1 cellular context compared by ENCODE assay signal in genomic region chr4:153344131-153345010, GRCh38.
A peak's percentile ranks its signal among the peaks of the same experiment; 100 is the strongest.
TF ChIP-seq lines count a peak whose summit lies in the region.

Gene MND1, plus strand, starts transcription at chr4:153344688. Its CDS starts 50 bp downstream, at chr4:153344738.

TF ChIP-seq in HepG2, 621 proteins besides CTCF, POLR2A, EP300 and RAD21 (continued from another document and continues in another):
- TF ChIP-seq PRDM10 (CRISPR knock-in tag; IDR thresholded peaks at IDR 0.05; ENCODE audit: low read depth) (no peak), ZNF280B (CRISPR knock-in tag; IDR thresholded peaks at IDR 0.05; ENCODE audit: borderline replicate concordance) (no peak; the same call in 1 of the 2 replicates), GRHL1 (CRISPR knock-in tag; conservative IDR thresholded peaks at IDR 0.05) (no peak), ZNF20 (CRISPR knock-in tag; IDR thresholded peaks at IDR 0.05) (no peak), ZBTB2 (CRISPR knock-in tag; IDR thresholded peaks at IDR 0.05; ENCODE audit: low read depth) (0 out of 2 replicates have a peak, but pooled peaks have one; percentile 50), ZNF367 (CRISPR knock-in tag; IDR thresholded peaks at IDR 0.05; ENCODE audit: borderline replicate concordance) (peak; percentile 64; the same call in 1 of the 2 replicates), ZNF546 (CRISPR knock-in tag; conservative IDR thresholded peaks at IDR 0.05) (peak; percentile 80; the same call in 1 of the 2 replicates), YEATS2 (CRISPR knock-in tag; IDR thresholded peaks at IDR 0.05; ENCODE audit: borderline replicate concordance) (no peak; the same call in 1 of the 2 replicates), ATF5 (CRISPR knock-in tag; IDR thresholded peaks at IDR 0.05; ENCODE audit: low read depth) (no peak), ZNF563 (CRISPR knock-in tag; IDR thresholded peaks at IDR 0.05) (peak; percentile 69), NFKB2 (CRISPR knock-in tag; IDR thresholded peaks at IDR 0.05; ENCODE audit: borderline replicate concordance) (peak; percentile 84; the same call in 1 of the 2 replicates), TSC22D2 (CRISPR knock-in tag; IDR thresholded peaks at IDR 0.05; ENCODE audit: borderline replicate concordance) (peak; percentile 82; the same call in 1 of the 2 replicates), AGO1 (IDR thresholded peaks at IDR 0.05; ENCODE audit: low read depth, low read length, poor library complexity, severe bottlenecking) (no peak), ZNF34 (CRISPR knock-in tag; IDR thresholded peaks at IDR 0.05; ENCODE audit: borderline replicate concordance) (no peak), ZFAT (CRISPR knock-in tag; conservative IDR thresholded peaks at IDR 0.05) (no peak), ZNF260 (CRISPR knock-in tag; IDR thresholded peaks at IDR 0.05; ENCODE audit: borderline replicate concordance, low read depth) (no peak), HNRNPL (IDR thresholded peaks at IDR 0.05; ENCODE audit: low read depth, low read length) (0 out of 2 replicates have a peak, but pooled peaks have one; percentile 15), ZFP90 (CRISPR knock-in tag; IDR thresholded peaks at IDR 0.05; ENCODE audit: borderline replicate concordance) (peak; percentile 83; the same call in 1 of the 2 replicates), CENPX (CRISPR knock-in tag; IDR thresholded peaks at IDR 0.05) (no peak; the same call in 1 of the 2 replicates), TBP (CRISPR knock-in tag; IDR thresholded peaks at IDR 0.05) (no peak), SMARCE1 (IDR thresholded peaks at IDR 0.05; ENCODE audit: borderline replicate concordance) (no peak), HMG20A (CRISPR knock-in tag; IDR thresholded peaks at IDR 0.05; ENCODE audit: borderline replicate concordance) (no peak), ZNF652 (CRISPR knock-in tag; IDR thresholded peaks at IDR 0.05; ENCODE audit: borderline replicate concordance, low read depth) (no peak), KLF6 (CRISPR knock-in tag; IDR thresholded peaks at IDR 0.05) (0 out of 2 replicates have a peak, but pooled peaks have one; percentile 72), ZIK1 (CRISPR knock-in tag; IDR thresholded peaks at IDR 0.05; ENCODE audit: borderline replicate concordance, low read depth) (0 out of 2 replicates have a peak, but pooled peaks have one; percentile 53), ATF2 (CRISPR knock-in tag; IDR thresholded peaks at IDR 0.05) (0 out of 2 replicates have a peak, but pooled peaks have one; percentile 19), MXD1 (CRISPR knock-in tag; IDR thresholded peaks at IDR 0.05) (no peak), ZBTB1 (CRISPR knock-in tag; IDR thresholded peaks at IDR 0.05; ENCODE audit: borderline replicate concordance) (no peak), E2F5 (CRISPR knock-in tag; conservative IDR thresholded peaks at IDR 0.05) (peak; percentile 98), ELF1 (CRISPR knock-in tag; IDR thresholded peaks at IDR 0.05) (no peak), SMAD1 (CRISPR knock-in tag; IDR thresholded peaks at IDR 0.05; ENCODE audit: borderline replicate concordance, low read depth) (no peak), MYPOP (CRISPR knock-in tag; IDR thresholded peaks at IDR 0.05) (peak; percentile 82), ZNF589 (CRISPR knock-in tag; conservative IDR thresholded peaks at IDR 0.05) (peak; percentile 82; the same call in 1 of the 2 replicates), ZNF451 (CRISPR knock-in tag; IDR thresholded peaks at IDR 0.05) (peak; percentile 83), POGZ (CRISPR knock-in tag; IDR thresholded peaks at IDR 0.05) (peak; percentile 78; the same call in 1 of the 2 replicates), ZNF3 (CRISPR knock-in tag; IDR thresholded peaks at IDR 0.05) (no peak), NCOA5 (CRISPR knock-in tag; IDR thresholded peaks at IDR 0.05) (no peak), ZFY (CRISPR knock-in tag; IDR thresholded peaks at IDR 0.05) (peak; percentile 95), KDM4B (CRISPR knock-in tag; IDR thresholded peaks at IDR 0.05) (no peak), TEAD2 (CRISPR knock-in tag; IDR thresholded peaks at IDR 0.05) (0 out of 2 replicates have a peak, but pooled peaks have one; percentile 42), ZNF430 (CRISPR knock-in tag; IDR thresholded peaks at IDR 0.05) (peak; percentile 79), IRF1 (CRISPR knock-in tag; IDR thresholded peaks at IDR 0.05; ENCODE audit: low read depth) (no peak), RNF2 (conservative IDR thresholded peaks at IDR 0.05; ENCODE audit: low read depth) (no peak), KDM3A (CRISPR knock-in tag; IDR thresholded peaks at IDR 0.05; ENCODE audit: low read depth) (peak; percentile 66; the same call in 1 of the 2 replicates), USF2 (IDR thresholded peaks at IDR 0.05; ENCODE audit: low read depth, low read length) (no peak), USF2 (CRISPR knock-in tag; IDR thresholded peaks at IDR 0.05; ENCODE audit: borderline replicate concordance) (no peak), ZBTB42 (CRISPR knock-in tag; IDR thresholded peaks at IDR 0.05) (no peak), BRD4 (CRISPR knock-in tag; IDR thresholded peaks at IDR 0.05) (0 out of 2 replicates have a peak, but pooled peaks have one; percentile 34)
